Comparison of ENCODE assay signal across 23 cellular contexts in genomic region chr2:98140210-98140609, GRCh38. TPM values are rescaled to one million over a fixed set of nuclear protein-coding genes. Genes with fewer than 3 reads are reported as not detected.
A peak's percentile ranks its signal among the peaks of the same experiment; 100 is the strongest.
DNase-seq lines count a peak whose midpoint lies in the region; ATAC-seq, FAIRE-seq and TF ChIP-seq lines count a peak whose summit lies in the region.
"Had no signal": no experiment of that assay in that cellular context is flagged by ENCODE, and none has a peak within 500 bp of the region (broad histone marks: within the 10 kb centered on the region; RNA-seq: fewer than 3 reads in every experiment).

No MANE protein-coding gene starts in this region.

- no peaks in the 10 kb centered on the region for H3K9me1 ChIP-seq in K562 (ENCODE audit: control insufficient read depth, insufficient read depth, low read length)

- TF ChIP-seq RAD21 in K562 (CRISPR knock-in tag; conservative IDR thresholded peaks at IDR 0.05 in 1 of 2, IDR thresholded peaks at IDR 0.05 in 1 of 2) = no peak

- no peak overlapping the region for H3K4me3 ChIP-seq in K562
- H3K4me3 ChIP-seq in skeletal muscle satellite cell (ENCODE audit: low read length) = no peak overlapping the region
- H3K4me3 ChIP-seq in tibial nerve = no peak overlapping the region
- H3K4me3 ChIP-seq: BLaER1 had no signal

- H4K20me1 ChIP-seq in K562 (replicated peaks; ENCODE audit: control insufficient read depth, insufficient read depth, low read length) = no peaks in the 10 kb centered on the region
- H4K20me1 ChIP-seq: BLaER1 had no signal

- POLR2A ChIA-PET in K562 (lab: Yijun Ruan, JAX) = no interaction called here

- H3K79me2 ChIP-seq in K562 (ENCODE audit: control insufficient read depth, insufficient read depth, low read length) = no peaks in the 10 kb centered on the region

- intact Hi-C loops in K562 (cut with micrococcal nuclease) = no loop called here
- intact Hi-C loops in left ventricle myocardium superior (cut with micrococcal nuclease) = no loop called here

- H3K4me2 ChIP-seq in K562 (ENCODE audit: insufficient read depth, low read length) = peak overlapping the region; percentile 25; the same call in 1 of the 2 replicates
- peak overlapping the region; percentile 62 for H3K4me2 ChIP-seq in skeletal muscle satellite cell (ENCODE audit: low read length)
- H3K4me2 ChIP-seq: BLaER1 had no signal

- H3K4me1 ChIP-seq in K562 (replicated peaks in 1 of 2; ENCODE audit: control insufficient read depth in 2 of 2, insufficient read depth in 2 of 2, low read length in 2 of 2) (peaks cover 0 to 3% of the 10 kb centered on the region in 2 experiments; a peak in 1 of 5 replicates), skeletal muscle satellite cell (ENCODE audit: control insufficient read depth, insufficient read depth, low read length) (no peaks in the 10 kb centered on the region), tibial nerve (no peaks in the 10 kb centered on the region)

- FAIRE-seq in K562 (lab: Jason Lieb, UNC) = no peak
- FAIRE-seq in RCC 7860 (lab: Jason Lieb, UNC) = no peak
- FAIRE-seq: D721Med had no signal

- peaks cover 4 to 13% of the 10 kb centered on the region in 2 experiments; a peak in 3 of 5 replicates for H3K27me3 ChIP-seq in K562 (ENCODE audit: control insufficient read depth in 2 of 2, insufficient read depth in 2 of 2, low read length in 2 of 2)
- peaks cover 8% of the 10 kb centered on the region for H3K27me3 ChIP-seq in skeletal muscle satellite cell (ENCODE audit: control insufficient read depth, insufficient read depth, low read length)
- no peaks in the 10 kb centered on the region for H3K27me3 ChIP-seq in tibial nerve
- H3K27me3 ChIP-seq: BLaER1 had no signal

- H3K9me3 ChIP-seq in K562 (replicated peaks; ENCODE audit: control insufficient read depth, insufficient read depth, low read depth, low read length) = no peaks in the 10 kb centered on the region
- no peaks in the 10 kb centered on the region for H3K9me3 ChIP-seq in skeletal muscle satellite cell (replicated peaks; ENCODE audit: low read length)
- H3K9me3 ChIP-seq in tibial nerve = peaks cover 0 to under 1% (median 0%) of the 10 kb centered on the region in 4 donors
- H3K9me3 ChIP-seq: BLaER1 had no signal

- ATAC-seq in K562 = peak; percentile 50
- ATAC-seq in left ventricle myocardium superior = peak; percentile 93
- no peak for ATAC-seq in HG02798 (IDR thresholded peaks at IDR 0.05; ENCODE audit: poor library complexity, unreplicated experiment)
- ATAC-seq: activated naive CD4-positive, alpha-beta T cell treated with anti-CD3 and anti-CD28 coated beads, Interleukin-2, amount 50 U/mL, for 72 hours; naive thymus-derived CD4-positive, alpha-beta T cell; stimulated activated memory B cell treated with anti-CD40 and anti-IgM and Interleukin-4, amounts not matched to agents 10 μg/mL and 1 μg/mL and 100 μg/mL, for 72 hours had no signal

- H3K36me3 ChIP-seq in K562 (ENCODE audit: control insufficient read depth, insufficient read depth, low read length) = no peaks in the 10 kb centered on the region
- H3K36me3 ChIP-seq in skeletal muscle satellite cell (ENCODE audit: insufficient read depth, low read length) = no peaks in the 10 kb centered on the region
- H3K36me3 ChIP-seq in tibial nerve = no peaks in the 10 kb centered on the region
- H3K36me3 ChIP-seq: BLaER1 had no signal

- CTCF ChIA-PET in K562 (lab: Yijun Ruan, JAX; ENCODE audit: low intra/inter-chr PET ratio) = no interaction called here

- no TSS peak for BruUV-seq in K562 (replicated peaks; lab: Mats Ljungman, UMichigan)

- no peak for TF ChIP-seq POLR2A in K562 (conservative IDR thresholded peaks at IDR 0.05)
- TF ChIP-seq POLR2A in tibial nerve (IDR thresholded peaks at IDR 0.05) = no peak

- H3K9ac ChIP-seq in K562 (ENCODE audit: insufficient read depth in 1 of 2, low read depth in 2 of 2, low read length in 2 of 2) (no peak overlapping the region), skeletal muscle satellite cell (ENCODE audit: low read depth, low read length) (no peak overlapping the region)
- H3K9ac ChIP-seq: BLaER1 had no signal

- peak overlapping the region; percentile 66; the same call in 1 of the 2 replicates for H2AFZ ChIP-seq in K562 (ENCODE audit: low read depth, low read length)

- in situ Hi-C loops in K562 (cut with MboI) = no loop called here

- 0% methylated on average over 5 of the region's 5 CpGs for WGBS in K562 (ENCODE audit: insufficient coverage, low coverage, missing lambda C conversion rate)
- 56% methylated on average over 5 of the region's 5 CpGs for WGBS in tibial nerve, 2 donors

- H3K27ac ChIP-seq in K562 (ENCODE audit: extremely low read depth, low read depth, low read length) (no peak overlapping the region), tibial nerve (peak overlapping the region in 1 of 4 donors; percentile 9)
- H3K27ac ChIP-seq: BLaER1, RWPE1 had no signal

- no peak for TF ChIP-seq EP300 in K562 (IDR thresholded peaks at IDR 0.05; ENCODE audit: low read length)
- TF ChIP-seq EP300 in tibial nerve (IDR thresholded peaks at IDR 0.05) = no peak

- peak; percentile 3 for DNase-seq in NCI-H2227 treated with DMSO at 0.1 percent for 48 hours (lab: John Stamatoyannopoulos, UW)
- no peak for DNase-seq in NCI-H2227 (lab: John Stamatoyannopoulos, UW; ENCODE audit: unreplicated experiment)
- DNase-seq in K562 (ENCODE audit: extremely low read depth in 1 of 4, low spot score in 3 of 4) = no peak
- DNase-seq in left ventricle myocardium superior = peak; percentile 70
- no peak for DNase-seq in RCC 7860 (ENCODE audit: low spot score)
- DNase-seq in tibial nerve (ENCODE audit: low spot score in 2 of 2) = no peak
- DNase-seq: activated CD4-positive, alpha-beta T cell treated with anti-CD3 and anti-CD28 coated beads, Interleukin-2, amount 50 U/mL, for 48 hours; activated T-cell treated with anti-CD3 and anti-CD28 coated beads, Interleukin-2, amount 50 U/mL, for 1 hour; HFFc6; KBM-7; naive thymus-derived CD4-positive, alpha-beta T cell; NCI-H1048; stimulated activated CD4-positive, alpha-beta T cell treated with anti-CD3 and anti-CD28 coated beads, Interleukin-15, amount 100 ng/mL, for 24 hours; trophoblast cell had no signal

- TF ChIP-seq CTCF in K562 (IDR thresholded peaks at IDR 0.05 in 2 of 3, conservative IDR thresholded peaks at IDR 0.05 in 1 of 3; ENCODE audit: insufficient read depth in 2 of 3, low read depth in 1 of 3, low read length in 3 of 3) (no peak), tibial nerve (IDR thresholded peaks at IDR 0.05) (no peak)

TF ChIP-seq in K562, 482 proteins besides CTCF, POLR2A, EP300 and RAD21 (continues in another document):
- TF ChIP-seq NFIC (IDR thresholded peaks at IDR 0.05) (0 out of 2 replicates have a peak, but pooled peaks have one; percentile 16), IRF9 (tag; IDR thresholded peaks at IDR 0.05) (no peak), ZNF830 (CRISPR knock-in tag; IDR thresholded peaks at IDR 0.05) (no peak), ARID3A (IDR thresholded peaks at IDR 0.05; ENCODE audit: borderline replicate concordance, low read depth, low read length) (no peak), CEBPB (tag; IDR thresholded peaks at IDR 0.05) (no peak), ILK (tag; IDR thresholded peaks at IDR 0.05; ENCODE audit: borderline replicate concordance, low read depth) (no peak), SRSF9 (IDR thresholded peaks at IDR 0.05; ENCODE audit: borderline replicate concordance, low read depth, low read length) (no peak)

RNA-seq across cellular contexts. Expression of gene VWA3B, which starts 53.2 kb away (rescaled TPM):
- not detected in 2 replicates for total RNA-seq in K562 (2011; cell fraction: chromatin; rRNA removed; ENCODE audit: low replicate concordance)
- total RNA-seq in K562 (2011; cell fraction: nucleolus; rRNA removed) = not detected in 2 replicates
- not detected in 2 replicates for total RNA-seq in K562 (2011; cell fraction: nucleoplasm; rRNA removed)
- not detected in 2 replicates for total RNA-seq in K562 (2014; rRNA removed)
- not detected in 2 replicates for total RNA-seq in K562 (2014; rRNA removed; fragmentation: Illumina TruSeq; extraction: Trizol)
- not detected in 2 replicates for total RNA-seq in K562 (2015; rRNA removed; fragmentation: Illumina TruSeq; extraction: Trizol)
- not detected in 2 replicates for total RNA-seq in K562 (2021)
- not detected in 2 replicates for polyA plus RNA-seq in K562 (2011; rRNA removed)
- polyA plus RNA-seq in K562 (2011; cell fraction: cytosol; rRNA removed) = not detected in 2 replicates
- 0.35 TPM in 1 of 2 replicates, not detected in the other for polyA plus RNA-seq in K562 (2011; cell fraction: nucleus; rRNA removed)
- not detected in 2 replicates for polyA plus RNA-seq in K562 (2012)
- not detected in 2 replicates for polyA plus RNA-seq in K562 (2014; fragmentation: Illumina TruSeq; extraction: Trizol)
- not detected for polyA plus RNA-seq in K562 (2014; fragmentation: Nextera tagmentation; extraction: Ambion mirVana)
- not detected in 2 replicates for polyA plus RNA-seq in K562 (2014; rRNA removed)
- polyA minus RNA-seq in K562 (2011; rRNA and poly(A)+ RNA removed) = not detected in 2 replicates
- not detected in 2 replicates for polyA minus RNA-seq in K562 (2011; cell fraction: cytosol; rRNA and poly(A)+ RNA removed)
- polyA minus RNA-seq in K562 (2011; cell fraction: nucleus; rRNA and poly(A)+ RNA removed) = not detected in 2 replicates
- not detected for total RNA-seq in left ventricle myocardium superior
- not detected in 2 replicates for total RNA-seq in skeletal muscle satellite cell (2012; rRNA removed)
- total RNA-seq in tibial nerve = 1 to 10 TPM in 2 of 4 donors, under 1 TPM in 1, not detected in 1; 0.30 to 6.1 (median 2.5) TPM
- total RNA-seq: A172; activated naive CD4-positive, alpha-beta T cell treated with anti-CD3 and anti-CD28 coated beads, Interleukin-2, amount 50 U/mL, for 72 hours; HFFc6; naive thymus-derived CD4-positive, alpha-beta T cell; pulmonary artery endothelial cell had no signal
- polyA plus RNA-seq: naive thymus-derived CD4-positive, alpha-beta T cell had no signal

Comparison
In these comparisons a context has a peak if more than half of its experiments do, and no peak if none do; other contexts are left out.
1. DNase-seq: peak in NCI-H2227 treated with DMSO at 0.1 percent for 48 hours (single experiment) and left ventricle myocardium superior (single experiment); none in NCI-H2227 (single experiment), K562 (0 of 4), RCC 7860 (single experiment) and tibial nerve (0 of 2).